ENCODE assay signal across 1 cellular context in the genomic region with DNA sequence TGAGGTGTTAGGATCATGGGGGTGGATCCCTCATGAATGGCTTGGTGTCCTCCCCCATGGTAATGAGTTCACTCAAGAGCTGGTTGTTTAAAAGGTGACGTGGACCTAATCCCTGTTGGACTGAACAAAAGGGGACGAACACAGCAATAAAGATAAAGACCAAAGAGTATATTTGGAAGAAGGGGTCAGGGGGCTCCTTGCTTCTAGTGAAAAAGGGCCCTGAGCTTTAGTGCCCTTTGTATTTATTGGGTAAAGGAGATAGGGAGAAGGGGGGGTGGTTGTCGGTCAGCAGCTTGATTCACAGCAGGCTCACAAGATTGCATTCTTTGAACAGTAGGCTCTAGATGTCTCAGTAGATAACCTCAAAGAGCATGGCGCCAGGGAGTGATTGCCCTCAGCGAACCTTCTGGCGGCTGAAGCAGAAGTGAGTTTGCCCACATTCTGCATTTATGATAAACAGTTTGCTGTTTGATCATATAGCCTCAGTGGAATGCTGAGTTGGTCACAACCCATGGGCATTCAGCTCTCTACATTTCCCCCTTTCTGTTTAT.
A peak's percentile ranks its signal among the peaks of the same experiment; 100 is the strongest.
TF ChIP-seq lines count a peak whose summit lies in the region.

No MANE protein-coding gene starts in this region.

TF ChIP-seq in K562, 482 proteins besides CTCF, POLR2A, EP300 and RAD21:
- TF ChIP-seq SPI1 (IDR thresholded peaks at IDR 0.05; ENCODE audit: borderline replicate concordance, low read depth, low read length) = no peak
- no peak for TF ChIP-seq FOXA3 (CRISPR knock-in tag; conservative IDR thresholded peaks at IDR 0.05 in 1 of 2, IDR thresholded peaks at IDR 0.05 in 1 of 2)
- TF ChIP-seq ZFP36 (IDR thresholded peaks at IDR 0.05; ENCODE audit: low read depth, low read length, partially characterized antibody) = peak; percentile 39
- 0 out of 2 replicates have a peak, but pooled peaks have one; percentile 9 for TF ChIP-seq CBFA2T2 (conservative IDR thresholded peaks at IDR 0.05)
- peak; percentile 40; the same call in 1 of the 2 replicates for TF ChIP-seq CBFA2T3 (IDR thresholded peaks at IDR 0.05)
- TF ChIP-seq, protein P1, sequence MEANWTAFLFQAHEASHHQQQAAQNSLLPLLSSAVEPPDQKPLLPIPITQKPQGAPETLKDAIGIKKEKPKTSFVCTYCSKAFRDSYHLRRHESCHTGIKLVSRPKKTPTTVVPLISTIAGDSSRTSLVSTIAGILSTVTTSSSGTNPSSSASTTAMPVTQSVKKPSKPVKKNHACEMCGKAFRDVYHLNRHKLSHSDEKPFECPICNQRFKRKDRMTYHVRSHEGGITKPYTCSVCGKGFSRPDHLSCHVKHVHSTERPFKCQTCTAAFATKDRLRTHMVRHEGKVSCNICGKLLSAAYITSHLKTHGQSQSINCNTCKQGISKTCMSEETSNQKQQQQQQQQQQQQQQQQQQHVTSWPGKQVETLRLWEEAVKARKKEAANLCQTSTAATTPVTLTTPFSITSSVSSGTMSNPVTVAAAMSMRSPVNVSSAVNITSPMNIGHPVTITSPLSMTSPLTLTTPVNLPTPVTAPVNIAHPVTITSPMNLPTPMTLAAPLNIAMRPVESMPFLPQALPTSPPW (CRISPR knock-in tag; IDR thresholded peaks at IDR 0.05) = peak; percentile 41; the same call in 1 of the 2 replicates
